ENCODE assay signal across 8 cellular contexts in genomic region chrX:90458071-90458899, GRCh38.
DNase-seq lines count a peak whose midpoint lies in the region; ATAC-seq and TF ChIP-seq lines count a peak whose summit lies in the region.
"Not testable (repeated sequence)": the region's sequence is repeated elsewhere in the genome, so short reads cannot be mapped to it uniquely, and the experiment has no call there.

No MANE protein-coding gene starts in this region.

- H3K4me3 ChIP-seq in adrenal gland; right cardiac atrium (ENCODE audit: low read length); mesodermal cell (ENCODE audit: extremely low read depth, insufficient read depth, low read length, poor library complexity, severe bottlenecking); testis: not testable (repeated sequence)

- not testable (repeated sequence) for H3K9me3 ChIP-seq in adrenal gland (replicated peaks in 1 of 3); right cardiac atrium (ENCODE audit: control insufficient read depth, low read length); mesodermal cell (ENCODE audit: control insufficient read depth, low read length); testis

- not testable (repeated sequence) for H3K27ac ChIP-seq in adrenal gland; right cardiac atrium (ENCODE audit: low read length); testis
- H3K27ac ChIP-seq in mesodermal cell (ENCODE audit: low read depth, low read length, severe bottlenecking): peak overlapping the region; percentile 10

- H3K36me3 ChIP-seq in adrenal gland (replicated peaks in 1 of 2); mesodermal cell (ENCODE audit: control insufficient read depth, insufficient read depth, low read length); testis (ENCODE audit: low read depth, missing control alignments): not testable (repeated sequence)

- 14 to 49% (median 32%) methylated on average over 8 to 9 of the region's 9 CpGs for WGBS in adrenal gland, 4 donors
- 44% methylated on average over 9 of the region's 9 CpGs for WGBS in right cardiac atrium
- WGBS in mesodermal cell (ENCODE audit: insufficient coverage in 2 of 2), 2 experiments: 100% methylated on average over 1 of the region's 9 CpGs; no CpG with 5 or more reads in 1 of the 2 experiments
- 23 to 27% methylated on average over 9 of the region's 9 CpGs for WGBS in testis, 2 donors

- intact Hi-C loops in adrenal gland (cut with DNase I); right cardiac atrium (cut with DNase I); testis (cut with DNase I; ENCODE audit: low total_unique reads): not testable (repeated sequence)

- not testable (repeated sequence) for TF ChIP-seq POLR2A in adrenal gland (IDR thresholded peaks at IDR 0.05); testis (IDR thresholded peaks at IDR 0.05)

- peak; percentile 36 to 86 for ATAC-seq in right cardiac atrium

- not testable (repeated sequence) for H3K4me1 ChIP-seq in adrenal gland (replicated peaks in 1 of 2); right cardiac atrium (ENCODE audit: control insufficient read depth, insufficient read depth, low read length); mesodermal cell (ENCODE audit: control insufficient read depth, insufficient read depth, low read length, poor library complexity, severe bottlenecking); testis

- not testable (repeated sequence) for H3K27me3 ChIP-seq in adrenal gland; right cardiac atrium (ENCODE audit: control insufficient read depth, insufficient read depth); testis

- TF ChIP-seq CTCF in adrenal gland (IDR thresholded peaks at IDR 0.05); testis (IDR thresholded peaks at IDR 0.05): not testable (repeated sequence)

- peak; percentile 57 for DNase-seq in ELF-1 (ENCODE audit: low read depth, low spot score)
- DNase-seq in KBM-7: peak; percentile 71
- DNase-seq in NOMO-1 treated with DMSO at 0.1 percent for 48 hours (lab: John Stamatoyannopoulos, UW; ENCODE audit: unreplicated experiment): peak; percentile 66
- peak; percentile 25 for DNase-seq in SIG-M5 (lab: John Stamatoyannopoulos, UW)
- peak in 4 of 7 donors; percentile 6 to 46 (median 24) for DNase-seq in adrenal gland
- DNase-seq in right cardiac atrium: peak in 1 of 3 donors; percentile 39
- peak; percentile 15 for DNase-seq in testis

- in situ Hi-C loops in KBM-7 (cut with MboI; ENCODE audit: low pct_unique_long_range_greater_than_20kb, low sequenced_read_pairs): not testable (repeated sequence)
